In the genomic region with DNA sequence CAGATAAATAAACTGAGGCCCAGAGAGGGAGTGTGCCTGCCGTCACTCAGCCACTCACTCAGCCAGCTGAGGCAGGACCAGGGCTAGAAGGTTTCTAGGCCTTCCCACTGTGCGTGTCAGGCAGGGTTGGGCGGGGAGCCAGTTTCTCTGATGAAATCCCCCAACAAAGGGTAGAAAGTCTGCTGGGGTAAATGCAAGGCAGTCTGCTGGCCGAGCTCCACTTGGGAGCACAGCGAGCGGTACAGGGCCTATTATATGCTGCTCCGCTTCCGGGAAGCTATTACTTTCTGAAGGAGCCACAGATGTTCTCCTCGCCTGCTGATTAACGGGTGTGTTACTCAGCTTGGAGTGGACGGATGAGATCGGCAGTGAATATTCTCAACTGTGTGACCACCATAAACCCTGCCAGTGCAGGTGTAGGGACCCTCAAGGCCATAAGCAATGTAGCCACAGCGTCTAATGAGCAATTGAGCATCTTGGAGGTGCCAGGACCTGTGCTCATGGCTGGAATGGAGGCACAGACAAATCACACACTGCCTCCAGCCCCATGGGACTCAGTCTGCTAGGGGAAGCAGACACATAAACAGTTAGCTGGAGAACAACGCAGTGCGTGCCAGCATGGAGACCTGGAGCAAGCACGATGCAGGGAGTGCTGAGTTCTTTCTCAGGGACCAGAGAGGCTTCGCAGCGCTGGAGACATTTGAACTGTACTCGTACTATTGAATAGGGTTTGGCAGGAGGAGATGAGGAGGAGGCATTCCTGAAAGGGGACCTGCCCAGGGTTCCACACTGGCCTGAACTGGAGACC, we compare ENCODE assay signal across 9 cellular contexts. TPM values are rescaled to one million over a fixed set of nuclear protein-coding genes. Genes with fewer than 3 reads are reported as not detected.
DNase-seq lines count a peak whose midpoint lies in the region; ATAC-seq and TF ChIP-seq lines count a peak whose summit lies in the region.
"Had no signal": no experiment of that assay in that cellular context is flagged by ENCODE, and none has a peak within 500 bp of the region (broad histone marks: within the 10 kb centered on the region; RNA-seq: fewer than 3 reads in every experiment).

No MANE protein-coding gene starts in this region.

- no peaks in the 10 kb centered on the region for H3K4me1 ChIP-seq in SJCRH30
- H3K4me1 ChIP-seq in sigmoid colon, result peaks cover 0 to 7% (median 3%) of the 10 kb centered on the region in 4 donors

- DNase-seq in GOT3 (lab: John Stamatoyannopoulos, UW) (peak; percentile 79), SJCRH30 (peak; percentile 22 to 44), Right ventricle myocardium inferior (ENCODE audit: missing footprints) (peak; percentile 93), sigmoid colon (peak; percentile 96), GM13976 (ENCODE audit: low spot score) (no peak), DMS53 treated with DMSO at 0.1 percent for 48 hours (lab: John Stamatoyannopoulos, UW; ENCODE audit: unreplicated experiment) (no peak)
- DNase-seq: naive B cell had no signal

- TF ChIP-seq POLR2A in sigmoid colon (IDR thresholded peaks at IDR 0.05), result no peak

- peak; percentile 90 for ATAC-seq in Right ventricle myocardium inferior
- no peak for ATAC-seq in HG03135 (IDR thresholded peaks at IDR 0.05; ENCODE audit: unreplicated experiment)
- no peak for ATAC-seq in HG03095 (IDR thresholded peaks at IDR 0.05; ENCODE audit: unreplicated experiment)

- H3K27ac ChIP-seq in SJCRH30 (no peak overlapping the region), sigmoid colon (peak overlapping the region; percentile 32 to 66 (median 58))

- intact Hi-C loops in Right ventricle myocardium inferior (cut with DNase I), result no loop called here
- intact Hi-C loops in sigmoid colon (cut with DNase I), result no loop called here

- no peak for TF ChIP-seq CTCF in sigmoid colon (IDR thresholded peaks at IDR 0.05)
- TF ChIP-seq CTCF in GM13976 (IDR thresholded peaks at IDR 0.05; ENCODE audit: borderline replicate concordance, control extremely low read depth, extremely low read depth, insufficient read depth, missing control alignments), result no peak

- H3K36me3 ChIP-seq in SJCRH30 (no peaks in the 10 kb centered on the region), sigmoid colon (no peaks in the 10 kb centered on the region)

- H3K4me3 ChIP-seq in SJCRH30 (no peak overlapping the region), sigmoid colon (no peak overlapping the region)

- in situ Hi-C loops in GM13976 (cut with MboI; ENCODE audit: low sequenced_read_pairs, unreplicated experiment), result no loop called here

- TF ChIP-seq EP300 in sigmoid colon (IDR thresholded peaks at IDR 0.05), result no peak

- H3K9me3 ChIP-seq in SJCRH30 (replicated peaks), result no peaks in the 10 kb centered on the region
- no peaks in the 10 kb centered on the region for H3K9me3 ChIP-seq in sigmoid colon

- WGBS in sigmoid colon, 2 donors, result 78 to 82% methylated on average over 19 of the region's 19 CpGs

- H3K27me3 ChIP-seq in SJCRH30, result peaks cover 13% of the 10 kb centered on the region
- no peaks in the 10 kb centered on the region for H3K27me3 ChIP-seq in sigmoid colon

RNA-seq across cellular contexts. Expression of gene CORO2B, which starts 42.1 kb away (rescaled TPM):
- not detected in 2 replicates for total RNA-seq in SJCRH30 (2014; rRNA removed; shearing (Covaris generic))
- total RNA-seq in Right ventricle myocardium inferior (8.5 TPM), sigmoid colon (1 to 10 TPM; 3.1 to 3.9 (median 3.8) TPM)
- 1 to 10 TPM in 2 of 3 donors, under 1 TPM in 1; 0.46 to 2.5 (median 1.2) TPM for polyA plus RNA-seq in sigmoid colon

Comparison
In these comparisons a context has a peak if more than half of its experiments do, and no peak if none do; other contexts are left out.
1. DNase-seq: peak in GOT3 (single experiment), SJCRH30 (2 of 2), Right ventricle myocardium inferior (single experiment) and sigmoid colon (single experiment); none in GM13976 (single experiment) and DMS53 treated with DMSO at 0.1 percent for 48 hours (single experiment).